ENCODE assay signal across 25 cellular contexts in the genomic region with DNA sequence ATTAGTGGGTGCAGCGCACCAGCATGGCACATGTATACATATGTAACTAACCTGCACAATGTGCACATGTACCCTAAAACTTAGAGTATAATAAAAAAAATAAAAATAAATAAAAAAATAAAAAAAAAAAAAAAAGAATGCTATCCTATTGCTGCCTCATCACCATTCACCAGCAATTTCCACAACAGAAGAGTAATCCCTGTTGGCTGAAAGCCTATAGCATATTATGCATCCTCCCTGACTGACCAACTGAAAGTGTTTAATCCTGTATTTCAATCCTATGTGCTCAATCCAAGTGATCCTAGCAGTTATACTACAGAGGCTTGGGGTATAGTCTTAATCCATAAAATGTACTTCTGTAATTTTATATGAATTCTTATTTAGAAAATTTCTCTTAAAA. TPM values are rescaled to one million over a fixed set of nuclear protein-coding genes. Genes with fewer than 3 reads are reported as not detected.
DNase-seq lines count a peak whose midpoint lies in the region; ATAC-seq and TF ChIP-seq lines count a peak whose summit lies in the region.
"Had no signal": no experiment of that assay in that cellular context is flagged by ENCODE, and none has a peak within 500 bp of the region (broad histone marks: within the 10 kb centered on the region; RNA-seq: fewer than 3 reads in every experiment).

No MANE protein-coding gene starts in this region.

- no peaks in the 10 kb centered on the region for H3K27me3 Mint-ChIP-seq in GM23338 (ENCODE audit: insufficient read depth, low read depth, poor library complexity)
- H3K27me3 Mint-ChIP-seq: activated naive CD4-positive, alpha-beta T cell treated with anti-CD3 and anti-CD28 coated beads, Interleukin-2, amount 10 ng/mL, durations not matched to agents 7 days and 5 days; CD4-positive, alpha-beta memory T cell; type B pancreatic cell had no signal

- H3K4me3 ChIP-seq in GM23338, result no peak overlapping the region
- H3K4me3 ChIP-seq: GM12878, MG63, right atrium auricular region, SK-N-MC, smooth muscle cell had no signal

- H3K4me1 ChIP-seq in GM23338 (ENCODE audit: insufficient read depth), result peaks cover 65% of the 10 kb centered on the region

- H3F3A ChIP-seq in GM23338 (replicated peaks; ENCODE audit: low read depth), result no peaks in the 10 kb centered on the region

- no peaks in the 10 kb centered on the region for H3K9me3 Mint-ChIP-seq in GM23338
- H3K9me3 Mint-ChIP-seq: activated naive CD4-positive, alpha-beta T cell treated with anti-CD3 and anti-CD28 coated beads, Interleukin-2, amount 10 ng/mL, durations not matched to agents 7 days and 5 days; CD4-positive, alpha-beta memory T cell; nephron progenitor cell; T-helper 1 cell treated with Interleukin-12 subunit alpha and Interleukin-12 subunit beta and Interleukin-4 antibody, amounts not matched to agents 30 μg/mL and 1 μg/mL, for 36 hours; type B pancreatic cell had no signal

- H3K27ac ChIP-seq in GM23338 (ENCODE audit: low read depth) (no peak overlapping the region), caudate nucleus (ENCODE audit: low read depth, low read length) (peak overlapping the region; percentile 83), substantia nigra (ENCODE audit: low read depth, low read length, poor library complexity, severe bottlenecking) (peak overlapping the region; percentile 84)
- H3K27ac ChIP-seq: parathyroid adenoma, SK-N-MC had no signal

- H3K27me3 ChIP-seq in GM23338 (ENCODE audit: insufficient read depth), result no peaks in the 10 kb centered on the region
- H3K27me3 ChIP-seq: MG63, right atrium auricular region had no signal

- H3K4me2 ChIP-seq in GM23338, result peak overlapping the region; percentile 53
- H3K4me2 ChIP-seq: smooth muscle cell had no signal

- H3K4me1 Mint-ChIP-seq in GM23338, result peaks cover 73% of the 10 kb centered on the region

- H3K27ac Mint-ChIP-seq in GM23338, result no peak overlapping the region
- H3K27ac Mint-ChIP-seq: activated naive CD4-positive, alpha-beta T cell treated with anti-CD3 and anti-CD28 coated beads, Interleukin-2, amount 10 ng/mL, durations not matched to agents 7 days and 5 days; T-helper 1 cell treated with Interleukin-12 subunit alpha and Interleukin-12 subunit beta and Interleukin-4 antibody, amounts not matched to agents 30 μg/mL and 1 μg/mL, for 36 hours had no signal

- no peak overlapping the region for H2AFZ ChIP-seq in GM23338
- H2AFZ ChIP-seq: parathyroid adenoma had no signal

- peaks cover 93% of the 10 kb centered on the region for H3K79me2 ChIP-seq in GM23338 (replicated peaks; ENCODE audit: insufficient read depth)

- no peak for ATAC-seq in GM23338
- ATAC-seq: activated CD4-positive, CD25-positive, alpha-beta regulatory T cell treated with anti-CD3 and anti-CD28 coated beads, Interleukin-2, amount 50 U/mL, for 24 hours; GM12878 had no signal

- H3K4me3 Mint-ChIP-seq in GM23338, result 0 out of 3 replicates have a peak overlapping the region, but pooled peaks have one; percentile 36
- H3K4me3 Mint-ChIP-seq: activated naive CD4-positive, alpha-beta T cell treated with anti-CD3 and anti-CD28 coated beads, Interleukin-2, amount 10 ng/mL, durations not matched to agents 7 days and 5 days; nephron progenitor cell; T-helper 1 cell treated with Interleukin-12 subunit alpha and Interleukin-12 subunit beta and Interleukin-4 antibody, amounts not matched to agents 30 μg/mL and 1 μg/mL, for 36 hours; type B pancreatic cell had no signal

- H3K36me3 ChIP-seq in GM23338 (ENCODE audit: insufficient read depth), result no peaks in the 10 kb centered on the region
- H3K36me3 ChIP-seq: MG63, right atrium auricular region had no signal

- no peak for DNase-seq in GM23338 (ENCODE audit: low spot score)
- DNase-seq in caudate nucleus (lab: John Stamatoyannopoulos, UW), result no peak
- peak; percentile 48 for DNase-seq in iris pigment epithelial cell (ENCODE audit: low read depth)
- DNase-seq in substantia nigra (lab: John Stamatoyannopoulos, UW), result no peak
- no peak for DNase-seq in HuH-7 (ENCODE audit: low spot score)
- no peak for DNase-seq in occipital lobe (lab: John Stamatoyannopoulos, UW)
- DNase-seq in DMS53 treated with DMSO at 0.1 percent for 48 hours (lab: John Stamatoyannopoulos, UW; ENCODE audit: unreplicated experiment), result no peak
- DNase-seq: activated CD4-positive, alpha-beta T cell treated with anti-CD3 and anti-CD28 coated beads, Interleukin-2, amount 50 U/mL, for 48 hours; activated naive CD4-positive, alpha-beta T cell treated with anti-CD3 and anti-CD28 coated beads, Interleukin-2, amount 10 ng/mL, durations not matched to agents 7 days and 5 days; amygdala; CD4-positive, alpha-beta memory T cell; EL; MG63; NCI-H2029; nephron progenitor cell; RPMI8226; stimulated activated CD4-positive, alpha-beta T cell treated with anti-CD3 and anti-CD28 coated beads, Interleukin-1b, Interleukin-23, amount 100 ng/mL, for 48 hours had no signal

- H4K20me1 ChIP-seq in GM23338 (replicated peaks; ENCODE audit: insufficient read depth), result peaks cover 3% of the 10 kb centered on the region

- H3K36me3 Mint-ChIP-seq in GM23338 (ENCODE audit: low read depth), result no peaks in the 10 kb centered on the region

- no peaks in the 10 kb centered on the region for H3K9me2 ChIP-seq in GM23338 (ENCODE audit: insufficient read depth)

- TF ChIP-seq CTCF in GM23338 (conservative IDR thresholded peaks at IDR 0.05; ENCODE audit: low read depth in 2 of 2), result no peak

TF ChIP-seq in GM23338, 12 proteins besides CTCF, POLR2A, EP300 and RAD21 (continues in another document):
- TF ChIP-seq EZH2 (IDR thresholded peaks at IDR 0.05; ENCODE audit: low read depth, unreplicated experiment) (no peak), EZH2phosphoT487 (IDR thresholded peaks at IDR 0.05; ENCODE audit: unreplicated experiment) (no peak), CREB1 (CRISPR knock-in tag; IDR thresholded peaks at IDR 0.05; ENCODE audit: low read depth) (no peak), POLR2AphosphoS5 (IDR thresholded peaks at IDR 0.05; ENCODE audit: low read depth) (no peak), STAT1 (IDR thresholded peaks at IDR 0.05; ENCODE audit: unreplicated experiment) (no peak), NANOG (IDR thresholded peaks at IDR 0.05; ENCODE audit: borderline replicate concordance) (no peak), ZNF331 (CRISPR knock-in tag; IDR thresholded peaks at IDR 0.05; ENCODE audit: low read depth) (no peak), JUNB (IDR thresholded peaks at IDR 0.05; ENCODE audit: unreplicated experiment) (no peak)
- TF ChIP-seq, protein P1, sequence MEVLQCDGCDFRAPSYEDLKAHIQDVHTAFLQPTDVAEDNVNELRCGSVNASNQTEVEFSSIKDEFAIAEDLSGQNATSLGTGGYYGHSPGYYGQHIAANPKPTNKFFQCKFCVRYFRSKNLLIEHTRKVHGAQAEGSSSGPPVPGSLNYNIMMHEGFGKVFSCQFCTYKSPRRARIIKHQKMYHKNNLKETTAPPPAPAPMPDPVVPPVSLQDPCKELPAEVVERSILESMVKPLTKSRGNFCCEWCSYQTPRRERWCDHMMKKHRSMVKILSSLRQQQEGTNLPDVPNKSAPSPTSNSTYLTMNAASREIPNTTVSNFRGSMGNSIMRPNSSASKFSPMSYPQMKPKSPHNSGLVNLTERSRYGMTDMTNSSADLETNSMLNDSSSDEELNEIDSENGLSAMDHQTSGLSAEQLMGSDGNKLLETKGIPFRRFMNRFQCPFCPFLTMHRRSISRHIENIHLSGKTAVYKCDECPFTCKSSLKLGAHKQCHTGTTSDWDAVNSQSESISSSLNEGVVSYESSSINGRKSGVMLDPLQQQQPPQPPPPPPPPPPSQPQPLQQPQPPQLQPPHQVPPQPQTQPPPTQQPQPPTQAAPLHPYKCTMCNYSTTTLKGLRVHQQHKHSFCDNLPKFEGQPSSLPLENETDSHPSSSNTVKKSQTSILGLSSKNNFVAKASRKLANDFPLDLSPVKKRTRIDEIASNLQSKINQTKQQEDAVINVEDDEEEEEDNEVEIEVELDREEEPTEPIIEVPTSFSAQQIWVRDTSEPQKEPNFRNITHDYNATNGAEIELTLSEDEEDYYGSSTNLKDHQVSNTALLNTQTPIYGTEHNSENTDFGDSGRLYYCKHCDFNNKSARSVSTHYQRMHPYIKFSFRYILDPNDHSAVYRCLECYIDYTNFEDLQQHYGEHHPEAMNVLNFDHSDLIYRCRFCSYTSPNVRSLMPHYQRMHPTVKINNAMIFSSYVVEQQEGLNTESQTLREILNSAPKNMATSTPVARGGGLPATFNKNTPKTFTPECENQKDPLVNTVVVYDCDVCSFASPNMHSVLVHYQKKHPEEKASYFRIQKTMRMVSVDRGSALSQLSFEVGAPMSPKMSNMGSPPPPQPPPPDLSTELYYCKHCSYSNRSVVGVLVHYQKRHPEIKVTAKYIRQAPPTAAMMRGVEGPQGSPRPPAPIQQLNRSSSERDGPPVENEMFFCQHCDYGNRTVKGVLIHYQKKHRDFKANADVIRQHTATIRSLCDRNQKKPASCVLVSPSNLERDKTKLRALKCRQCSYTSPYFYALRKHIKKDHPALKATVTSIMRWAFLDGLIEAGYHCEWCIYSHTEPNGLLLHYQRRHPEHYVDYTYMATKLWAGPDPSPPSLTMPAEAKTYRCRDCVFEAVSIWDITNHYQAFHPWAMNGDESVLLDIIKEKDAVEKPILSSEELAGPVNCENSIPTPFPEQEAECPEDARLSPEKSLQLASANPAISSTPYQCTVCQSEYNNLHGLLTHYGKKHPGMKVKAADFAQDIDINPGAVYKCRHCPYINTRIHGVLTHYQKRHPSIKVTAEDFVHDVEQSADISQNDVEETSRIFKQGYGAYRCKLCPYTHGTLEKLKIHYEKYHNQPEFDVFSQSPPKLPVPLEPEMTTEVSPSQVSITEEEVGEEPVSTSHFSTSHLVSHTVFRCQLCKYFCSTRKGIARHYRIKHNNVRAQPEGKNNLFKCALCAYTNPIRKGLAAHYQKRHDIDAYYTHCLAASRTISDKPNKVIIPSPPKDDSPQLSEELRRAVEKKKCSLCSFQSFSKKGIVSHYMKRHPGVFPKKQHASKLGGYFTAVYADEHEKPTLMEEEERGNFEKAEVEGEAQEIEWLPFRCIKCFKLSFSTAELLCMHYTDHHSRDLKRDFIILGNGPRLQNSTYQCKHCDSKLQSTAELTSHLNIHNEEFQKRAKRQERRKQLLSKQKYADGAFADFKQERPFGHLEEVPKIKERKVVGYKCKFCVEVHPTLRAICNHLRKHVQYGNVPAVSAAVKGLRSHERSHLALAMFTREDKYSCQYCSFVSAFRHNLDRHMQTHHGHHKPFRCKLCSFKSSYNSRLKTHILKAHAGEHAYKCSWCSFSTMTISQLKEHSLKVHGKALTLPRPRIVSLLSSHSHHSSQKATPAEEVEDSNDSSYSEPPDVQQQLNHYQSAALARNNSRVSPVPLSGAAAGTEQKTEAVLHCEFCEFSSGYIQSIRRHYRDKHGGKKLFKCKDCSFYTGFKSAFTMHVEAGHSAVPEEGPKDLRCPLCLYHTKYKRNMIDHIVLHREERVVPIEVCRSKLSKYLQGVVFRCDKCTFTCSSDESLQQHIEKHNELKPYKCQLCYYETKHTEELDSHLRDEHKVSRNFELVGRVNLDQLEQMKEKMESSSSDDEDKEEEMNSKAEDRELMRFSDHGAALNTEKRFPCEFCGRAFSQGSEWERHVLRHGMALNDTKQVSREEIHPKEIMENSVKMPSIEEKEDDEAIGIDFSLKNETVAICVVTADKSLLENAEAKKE (CRISPR knock-in tag; IDR thresholded peaks at IDR 0.05), result no peak

RNA-seq across cellular contexts. Expression of a gene that starts 18.5 kb away (rescaled TPM):
- 52.6 and 59.2 TPM in 2 replicates for total RNA-seq in GM23338 (2014; rRNA removed; shearing (Covaris generic))
- polyA plus RNA-seq in GM23338 (2016; fragmentation: Nextera tagmentation; extraction: Ambion mirVana), result 17.6 and 21.4 TPM in 2 replicates
- total RNA-seq in occipital lobe, result 296 TPM
